Comparison of ENCODE assay signal across 24 cellular contexts in the genomic region with DNA sequence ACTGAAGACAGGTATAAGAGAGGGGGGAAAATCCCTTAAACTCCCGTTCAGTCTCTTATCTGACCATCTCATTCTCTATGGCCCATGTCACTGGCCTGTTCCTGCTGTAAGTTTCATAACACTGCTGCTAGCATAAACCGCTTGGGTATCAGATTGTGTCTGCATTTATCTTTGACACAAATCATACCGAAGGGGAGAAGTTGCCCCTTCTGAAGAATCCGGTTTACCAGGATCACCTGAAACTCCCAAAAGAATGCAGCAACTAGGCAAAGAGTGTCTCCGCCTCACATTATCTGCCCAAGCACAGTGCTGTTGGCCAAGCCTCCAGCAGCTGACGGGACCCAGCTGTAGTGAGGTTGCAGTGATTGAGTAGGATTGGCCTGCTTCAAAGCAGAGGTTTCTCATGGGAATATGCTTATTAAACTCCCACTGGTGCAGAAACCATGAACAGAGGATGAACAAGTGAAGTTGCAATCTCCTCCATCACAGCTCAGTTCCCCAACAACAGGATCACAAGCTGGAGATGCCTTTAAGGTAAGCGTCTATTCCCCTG.
DNase-seq lines count a peak whose midpoint lies in the region; ATAC-seq and TF ChIP-seq lines count a peak whose summit lies in the region.
"Had no signal": no experiment of that assay in that cellular context is flagged by ENCODE, and none has a peak within 500 bp of the region (broad histone marks: within the 10 kb centered on the region; RNA-seq: fewer than 3 reads in every experiment).

No MANE protein-coding gene starts in this region.

- peak overlapping the region; percentile 56 for H3K4me3 ChIP-seq in DOHH2 (ENCODE audit: low read length)
- H3K4me3 ChIP-seq in OCI-LY1 (ENCODE audit: low read depth, low read length, poor library complexity, severe bottlenecking), result peak overlapping the region; percentile 8
- H3K4me3 ChIP-seq: adrenal gland, hepatocyte, suprapubic skin had no signal

- TF ChIP-seq CTCF in DOHH2 (IDR thresholded peaks at IDR 0.05; ENCODE audit: low read depth, low read length, poor library complexity, severe bottlenecking) (no peak), OCI-LY1 (IDR thresholded peaks at IDR 0.05; ENCODE audit: low read length) (no peak)

- H3K36me3 ChIP-seq in DOHH2 (ENCODE audit: control insufficient read depth, low read length) (peaks cover 11% of the 10 kb centered on the region), OCI-LY1 (ENCODE audit: insufficient read depth, low read length) (no peaks in the 10 kb centered on the region)
- H3K36me3 ChIP-seq: adrenal gland, suprapubic skin had no signal

- no peak overlapping the region for H2AFZ ChIP-seq in OCI-LY1 (ENCODE audit: low read length)
- H2AFZ ChIP-seq: hepatocyte had no signal

- H3K4me2 ChIP-seq in DOHH2 (ENCODE audit: low read length), result peak overlapping the region; percentile 75
- peak overlapping the region; percentile 42 for H3K4me2 ChIP-seq in OCI-LY1 (ENCODE audit: low read length)
- H3K4me2 ChIP-seq: hepatocyte had no signal

- no peaks in the 10 kb centered on the region for H3K9me2 ChIP-seq in DOHH2 (replicated peaks; ENCODE audit: control insufficient read depth, low read length)
- no peaks in the 10 kb centered on the region for H3K9me2 ChIP-seq in OCI-LY1 (ENCODE audit: low read depth, low read length)

- H3F3A ChIP-seq in DOHH2 (ENCODE audit: control insufficient read depth, insufficient read depth) (no peaks in the 10 kb centered on the region), OCI-LY1 (ENCODE audit: insufficient read depth, low read length) (no peaks in the 10 kb centered on the region)

- intact Hi-C loops in sciatic nerve (cut with DNase I), result no loop called here

- H3K4me1 ChIP-seq in DOHH2 (ENCODE audit: control insufficient read depth, low read length), result peaks cover 87% of the 10 kb centered on the region
- H3K4me1 ChIP-seq in OCI-LY1 (ENCODE audit: insufficient read depth, low read length, severe bottlenecking), result peaks cover 47% of the 10 kb centered on the region
- H3K4me1 ChIP-seq: adrenal gland, suprapubic skin had no signal

- DNase-seq in SHP77 (lab: John Stamatoyannopoulos, UW), result no peak
- DNase-seq in CD1c-positive myeloid dendritic cell (ENCODE audit: extremely low spot score), result no peak
- DNase-seq in sciatic nerve (ENCODE audit: low spot score), result no peak
- DNase-seq in activated CD8-positive, alpha-beta memory T cell treated with anti-CD3 and anti-CD28 coated beads for 24 hours, result no peak
- DNase-seq: ACHN; activated CD4-positive, alpha-beta T cell treated with anti-CD3 and anti-CD28 coated beads for 4 hours; activated CD8-positive, alpha-beta memory T cell treated with anti-CD3 and anti-CD28 coated beads, Interleukin-2, amount 50 U/mL, for 48 hours; activated gamma-delta T cell; adrenal gland; C1 segment of cervical spinal cord; DMS153; foreskin fibroblast; islet precursor cell; MM.1S; NCI-H187 treated with DMSO at 0.1 percent for 48 hours; stimulated activated CD4-positive, alpha-beta T cell treated with anti-CD3 and anti-CD28 coated beads, Interleukin-15, amount 100 ng/mL, for 24 hours had no signal

- ATAC-seq in GM18873 (IDR thresholded peaks at IDR 0.05; ENCODE audit: low FRiP score, unreplicated experiment) (peak; percentile 61), HG02870 (IDR thresholded peaks at IDR 0.05; ENCODE audit: unreplicated experiment) (peak; percentile 62), sciatic nerve (no peak)
- ATAC-seq: right cardiac atrium, Right ventricle myocardium inferior had no signal

- no peaks in the 10 kb centered on the region for H3K27me3 ChIP-seq in DOHH2 (ENCODE audit: control insufficient read depth, low read length)
- no peaks in the 10 kb centered on the region for H3K27me3 ChIP-seq in OCI-LY1 (ENCODE audit: insufficient read depth, low read length)
- H3K27me3 ChIP-seq: adrenal gland, hepatocyte, suprapubic skin had no signal

- peak overlapping the region; percentile 82 for H3K27ac ChIP-seq in DOHH2 (ENCODE audit: low read depth, low read length)
- H3K27ac ChIP-seq in OCI-LY1 (ENCODE audit: low read depth, low read length, poor library complexity, severe bottlenecking), result peak overlapping the region; percentile 57
- H3K27ac ChIP-seq: adrenal gland, hepatocyte, suprapubic skin had no signal

- H4K20me1 ChIP-seq in DOHH2 (ENCODE audit: control insufficient read depth, insufficient read depth, low read depth, low read length) (no peaks in the 10 kb centered on the region), OCI-LY1 (ENCODE audit: insufficient read depth, low read length) (no peaks in the 10 kb centered on the region)

- peak overlapping the region; percentile 19; the same call in 1 of the 2 replicates for H3K9ac ChIP-seq in OCI-LY1 (ENCODE audit: low read length)

- H3K79me2 ChIP-seq in DOHH2 (ENCODE audit: control insufficient read depth, low read length) (peaks cover 36% of the 10 kb centered on the region), OCI-LY1 (ENCODE audit: insufficient read depth, low read length) (no peaks in the 10 kb centered on the region)
- H3K79me2 ChIP-seq: hepatocyte had no signal

- no peaks in the 10 kb centered on the region; the same call in 1 of the 2 replicates for H3K9me3 ChIP-seq in DOHH2 (ENCODE audit: control insufficient read depth, insufficient read depth, low read length)
- no peaks in the 10 kb centered on the region for H3K9me3 ChIP-seq in OCI-LY1 (ENCODE audit: low read length)
- H3K9me3 ChIP-seq: adrenal gland, suprapubic skin had no signal
